ENCODE assay signal across 8 cellular contexts in genomic region chr7:155412416-155413253, GRCh38. TPM values are rescaled to one million over a fixed set of nuclear protein-coding genes. Genes with fewer than 3 reads are reported as not detected.
A peak's percentile ranks its signal among the peaks of the same experiment; 100 is the strongest.
DNase-seq lines count a peak whose midpoint lies in the region; TF ChIP-seq lines count a peak whose summit lies in the region.

No MANE protein-coding gene starts in this region.

- POLR2A ChIA-PET in HEK293T (lab: Yijun Ruan, JAX), result no interaction called here

- no peak overlapping the region for H2AFZ ChIP-seq in osteoblast (ENCODE audit: low read length)

- H4K20me1 ChIP-seq in osteoblast (ENCODE audit: insufficient read depth, low read length), result no peaks in the 10 kb centered on the region

- CTCF ChIA-PET in HEK293T (lab: Yijun Ruan, JAX), result interaction anchor here (0.7 to 1.4 kb wide), 3 partner anchors 8 to 13 kb away, joined by 3 to 8 read pairs (median 3); no protein-coding TSS in a partner anchor

- no peak for TF ChIP-seq POLR2A in NB4 (IDR thresholded peaks at IDR 0.05; ENCODE audit: extremely low read depth, insufficient read length)
- no peak for TF ChIP-seq POLR2A in esophagus muscularis mucosa (IDR thresholded peaks at IDR 0.05; ENCODE audit: low read depth)
- TF ChIP-seq POLR2A in ovary (IDR thresholded peaks at IDR 0.05), result no peak

- H3K9me3 ChIP-seq in esophagus muscularis mucosa (no peaks in the 10 kb centered on the region), osteoblast (ENCODE audit: low read depth, low read length) (no peaks in the 10 kb centered on the region), ovary (no peaks in the 10 kb centered on the region)

- DNase-seq in GM10266 (ENCODE audit: extremely low spot score) (peak; percentile 86), HEK293T (ENCODE audit: extremely low spot score) (peak; percentile 94), NB4 (ENCODE audit: low read depth) (peak; percentile 76), esophagus muscularis mucosa (ENCODE audit: extremely low spot score) (no peak), osteoblast (ENCODE audit: insufficient read length, low spot score, missing footprints) (peak; percentile 97), ovary (no peak)
- DNase-seq in activated CD4-positive, alpha-beta T cell treated with anti-CD3 and anti-CD28 coated beads, Interleukin-2, amount 50 U/mL, for 1 hour, result peak; percentile 20

- intact Hi-C loops in esophagus muscularis mucosa (cut with DNase I) (no loop called here), ovary (cut with DNase I) (no loop called here)

- H3K27me3 ChIP-seq in esophagus muscularis mucosa (peaks cover 0 to 62% (median 3%) of the 10 kb centered on the region in 4 donors), osteoblast (ENCODE audit: insufficient read depth, low read length) (peaks cover 4% of the 10 kb centered on the region), ovary (no peaks in the 10 kb centered on the region)

- H3K4me3 ChIP-seq in NB4 (ENCODE audit: low read depth, low read length) (no peak overlapping the region), esophagus muscularis mucosa (no peak overlapping the region), osteoblast (ENCODE audit: insufficient read depth, low read length) (no peak overlapping the region), ovary (no peak overlapping the region)

- 48% methylated on average over 15 of the region's 25 CpGs for WGBS in esophagus muscularis mucosa
- WGBS in ovary, 3 donors, result 37 to 43% (median 38%) methylated on average over 25 of the region's 25 CpGs

- no peak overlapping the region for H3K4me2 ChIP-seq in osteoblast (ENCODE audit: insufficient read depth, low read length)

- TF ChIP-seq EP300 in esophagus muscularis mucosa (IDR thresholded peaks at IDR 0.05) (no peak), ovary (IDR thresholded peaks at IDR 0.05) (no peak)

- no peak overlapping the region for H3K27ac ChIP-seq in 22Rv1
- H3K27ac ChIP-seq in esophagus muscularis mucosa (replicated peaks in 1 of 4), result no peak overlapping the region
- H3K27ac ChIP-seq in osteoblast (ENCODE audit: low read depth, low read length), result no peak overlapping the region
- no peak overlapping the region for H3K27ac ChIP-seq in ovary

- TF ChIP-seq CTCF in 22Rv1 (IDR thresholded peaks at IDR 0.05), result peak; percentile 94
- TF ChIP-seq CTCF in GM10266 (IDR thresholded peaks at IDR 0.05; ENCODE audit: control insufficient read depth, insufficient read depth, low read depth, missing control alignments), result peak; percentile 75
- peak; percentile 96 for TF ChIP-seq CTCF in NB4 (IDR thresholded peaks at IDR 0.05; ENCODE audit: low read depth, low read length)
- TF ChIP-seq CTCF in esophagus muscularis mucosa (IDR thresholded peaks at IDR 0.05), result peak in 2 of 3 experiments; percentile 26 to 36
- peak; percentile 59 for TF ChIP-seq CTCF in osteoblast (IDR thresholded peaks at IDR 0.05; ENCODE audit: extremely low read depth, low read depth, low read length)
- TF ChIP-seq CTCF in ovary (IDR thresholded peaks at IDR 0.05), result no peak

- H3K79me2 ChIP-seq in osteoblast (ENCODE audit: insufficient read depth, low read length), result no peaks in the 10 kb centered on the region

- H3K36me3 ChIP-seq in esophagus muscularis mucosa (no peaks in the 10 kb centered on the region), osteoblast (ENCODE audit: insufficient read depth, low read length) (no peaks in the 10 kb centered on the region), ovary (no peaks in the 10 kb centered on the region)

- H3K4me1 ChIP-seq in esophagus muscularis mucosa, result peaks cover 0 to 4% (median 0%) of the 10 kb centered on the region in 4 donors
- no peaks in the 10 kb centered on the region for H3K4me1 ChIP-seq in osteoblast (ENCODE audit: insufficient read depth, low read length)
- H3K4me1 ChIP-seq in ovary (ENCODE audit: insufficient read depth), result no peaks in the 10 kb centered on the region

TF ChIP-seq in HEK293T, 16 proteins besides CTCF, POLR2A, EP300 and RAD21:
- TF ChIP-seq FOXA1 (IDR thresholded peaks at IDR 0.05), result no peak
- TF ChIP-seq FOXM1 (IDR thresholded peaks at IDR 0.05; ENCODE audit: borderline replicate concordance), result no peak
- no peak for TF ChIP-seq CTBP1 (IDR thresholded peaks at IDR 0.05; ENCODE audit: borderline replicate concordance)
- TF ChIP-seq HDGF (IDR thresholded peaks at IDR 0.05; ENCODE audit: borderline replicate concordance), result no peak
- no peak for TF ChIP-seq LEF1 (IDR thresholded peaks at IDR 0.05; ENCODE audit: borderline replicate concordance)
- no peak for TF ChIP-seq L3MBTL2 (conservative IDR thresholded peaks at IDR 0.05)

RNA-seq across cellular contexts. Expression of gene EN2, which starts 45.3 kb away (rescaled TPM):
- total RNA-seq in esophagus muscularis mucosa (under 1 TPM in 1 of 4 donors, not detected in 3; 0.06 TPM), osteoblast (under 0.01 TPM in 1 of 2 replicates, not detected in the other), ovary (1 to 10 TPM in 3 of 7 donors, under 1 TPM in 3, not detected in 1; 0.57 to 1.8 (median 1.2) TPM)
- polyA plus RNA-seq in ovary, result under 1 TPM; 0.15 to 0.35 TPM

Comparison
In these comparisons a context has a peak if more than half of its experiments do, and no peak if none do; other contexts are left out.
1. CTCF ChIP-seq: peak in 22Rv1 (single experiment), GM10266 (single experiment), NB4 (single experiment), esophagus muscularis mucosa (2 of 3) and osteoblast (single experiment); none in ovary (0 of 3).
2. DNase-seq: peak in GM10266 (single experiment), HEK293T (single experiment), NB4 (single experiment), activated CD4-positive, alpha-beta T cell treated with anti-CD3 and anti-CD28 coated beads, Interleukin-2, amount 50 U/mL, for 1 hour (single experiment) and osteoblast (single experiment); none in esophagus muscularis mucosa (single experiment) and ovary (0 of 5).